ENCODE assay signal across 8 cellular contexts in the genomic region with DNA sequence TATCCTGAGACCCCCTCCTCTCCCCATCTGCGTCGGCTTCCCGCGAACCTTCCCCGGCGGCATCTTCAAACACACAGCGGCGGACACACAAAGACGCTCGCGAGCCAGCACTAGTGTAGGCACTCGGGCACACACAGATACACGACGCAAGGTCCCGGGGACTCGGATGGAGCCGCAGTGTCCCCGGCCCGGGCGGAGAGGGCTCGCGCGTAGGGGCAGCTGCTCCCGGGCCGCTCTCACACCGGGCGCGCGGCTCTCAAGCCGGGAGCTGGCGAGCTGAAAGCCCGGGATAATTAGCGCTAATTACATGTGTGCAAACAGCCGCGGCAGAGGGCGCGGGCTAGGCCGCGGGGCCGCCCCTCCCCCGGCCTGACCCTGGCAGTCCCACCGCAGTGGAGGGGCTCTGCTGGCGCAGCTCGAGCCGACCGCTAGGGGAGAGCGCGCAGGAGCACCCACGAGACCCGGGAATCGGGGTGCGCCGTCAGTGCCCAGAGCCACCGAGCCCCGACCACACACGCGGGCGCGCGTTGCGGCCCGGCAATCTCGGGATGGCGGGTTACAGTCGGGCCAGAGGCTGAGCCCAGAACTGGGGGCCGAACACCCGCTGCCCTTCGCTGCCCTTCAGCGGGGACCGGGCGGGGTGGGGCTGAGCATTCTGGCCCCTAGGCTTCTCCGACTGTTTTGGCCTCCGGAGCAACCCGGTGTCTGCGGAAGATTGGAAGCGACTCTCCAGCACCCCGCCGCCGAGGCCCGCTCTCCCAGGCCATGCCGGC.
DNase-seq lines count a peak whose midpoint lies in the region; ATAC-seq and TF ChIP-seq lines count a peak whose summit lies in the region.

No MANE protein-coding gene starts in this region.

- no peaks in the 10 kb centered on the region for H3K36me3 ChIP-seq in hepatocyte (replicated peaks; ENCODE audit: insufficient read depth, low read depth)
- H3K36me3 ChIP-seq in skeletal muscle tissue (ENCODE audit: control insufficient read depth in 3 of 3, insufficient read depth in 3 of 3, low read length in 3 of 3), result no peaks in the 10 kb centered on the region

- H3K4me1 Mint-ChIP-seq in activated naive CD8-positive, alpha-beta T cell treated with anti-CD3 and anti-CD28 coated beads, Interleukin-2, amount 10 ng/mL, durations not matched to agents 7 days and 5 days, result peaks cover 2% of the 10 kb centered on the region

- DNase-seq in DMS153 (lab: John Stamatoyannopoulos, UW) (peak; percentile 59), KBM-7 (peak; percentile 60), hepatocyte (ENCODE audit: low spot score) (peak; percentile 67)
- DNase-seq in activated naive CD8-positive, alpha-beta T cell treated with anti-CD3 and anti-CD28 coated beads, Interleukin-2, amount 10 ng/mL, durations not matched to agents 7 days and 5 days, result peak; percentile 47

- no peaks in the 10 kb centered on the region for H3K36me3 Mint-ChIP-seq in activated naive CD8-positive, alpha-beta T cell treated with anti-CD3 and anti-CD28 coated beads, Interleukin-2, amount 10 ng/mL, durations not matched to agents 7 days and 5 days

- H3K9me3 Mint-ChIP-seq in activated naive CD8-positive, alpha-beta T cell treated with anti-CD3 and anti-CD28 coated beads, Interleukin-2, amount 10 ng/mL, durations not matched to agents 7 days and 5 days, result no peaks in the 10 kb centered on the region

- ATAC-seq in activated naive CD8-positive, alpha-beta T cell treated with anti-CD3 and anti-CD28 coated beads, Interleukin-2, amount 10 ng/mL, durations not matched to agents 7 days and 5 days (ENCODE audit: low read depth), result no peak
- ATAC-seq in GM21717 (IDR thresholded peaks at IDR 0.05; ENCODE audit: unreplicated experiment) (no peak), HG03521 (IDR thresholded peaks at IDR 0.05; ENCODE audit: unreplicated experiment) (no peak), GM21515 (IDR thresholded peaks at IDR 0.05; ENCODE audit: unreplicated experiment) (no peak)

- peak; percentile 41 for TF ChIP-seq CTCF in hepatocyte (IDR thresholded peaks at IDR 0.05; ENCODE audit: poor library complexity)

- H2AFZ ChIP-seq in hepatocyte, result peak overlapping the region; percentile 81

- H3K27ac Mint-ChIP-seq in activated naive CD8-positive, alpha-beta T cell treated with anti-CD3 and anti-CD28 coated beads, Interleukin-2, amount 10 ng/mL, durations not matched to agents 7 days and 5 days, result peak overlapping the region; percentile 58

- H3K4me1 ChIP-seq in hepatocyte (ENCODE audit: insufficient read depth), result peaks cover 23% of the 10 kb centered on the region
- peaks cover 17 to 23% (median 20%) of the 10 kb centered on the region in 3 donors for H3K4me1 ChIP-seq in skeletal muscle tissue (ENCODE audit: control insufficient read depth in 3 of 3, insufficient read depth in 3 of 3, low read length in 3 of 3)

- peaks cover 68% of the 10 kb centered on the region for H3K27me3 Mint-ChIP-seq in activated naive CD8-positive, alpha-beta T cell treated with anti-CD3 and anti-CD28 coated beads, Interleukin-2, amount 10 ng/mL, durations not matched to agents 7 days and 5 days

- H3K9me2 ChIP-seq in hepatocyte (replicated peaks; ENCODE audit: insufficient read depth), result no peaks in the 10 kb centered on the region

- in situ Hi-C loops in KBM-7 (cut with MboI; ENCODE audit: low pct_unique_long_range_greater_than_20kb, low sequenced_read_pairs), result loop anchor here (25.0 kb wide), 2 partner anchors 272 to 522 kb away; a partner anchor contains a TSS

- no peaks in the 10 kb centered on the region for H4K20me1 ChIP-seq in hepatocyte (ENCODE audit: insufficient read depth, poor library complexity, severe bottlenecking)

- H3K4me2 ChIP-seq in hepatocyte, result peak overlapping the region; percentile 88

- H3K9ac ChIP-seq in skeletal muscle tissue (ENCODE audit: low read depth in 1 of 3, low read length in 3 of 3), result peak overlapping the region in 1 of 3 donors; percentile 57

- peaks cover 77% of the 10 kb centered on the region for H3K27me3 ChIP-seq in hepatocyte
- peaks cover 75 to 78% (median 77%) of the 10 kb centered on the region in 3 donors for H3K27me3 ChIP-seq in skeletal muscle tissue (ENCODE audit: control insufficient read depth in 3 of 3, insufficient read depth in 3 of 3, low read length in 3 of 3)

- 2% methylated on average over 69 of the region's 81 CpGs for WGBS in hepatocyte (ENCODE audit: low lambda C conversion rate, missing lambda C conversion rate)

- H3K27ac ChIP-seq in hepatocyte (peak overlapping the region; percentile 47), skeletal muscle tissue (ENCODE audit: low read depth, low read length) (no peak overlapping the region)

- no peak overlapping the region for H3K4me3 Mint-ChIP-seq in activated naive CD8-positive, alpha-beta T cell treated with anti-CD3 and anti-CD28 coated beads, Interleukin-2, amount 10 ng/mL, durations not matched to agents 7 days and 5 days

- H3K79me2 ChIP-seq in hepatocyte, result no peaks in the 10 kb centered on the region

- H3K9me3 ChIP-seq in hepatocyte (ENCODE audit: low read depth) (no peaks in the 10 kb centered on the region), skeletal muscle tissue (ENCODE audit: control insufficient read depth in 3 of 3, low read length in 3 of 3) (no peaks in the 10 kb centered on the region)

- H3K4me3 ChIP-seq in hepatocyte (peak overlapping the region; percentile 45), skeletal muscle tissue (ENCODE audit: low read length in 3 of 3) (peak overlapping the region; percentile 30 to 59 (median 58))

- POLR2A ChIA-PET in activated naive CD8-positive, alpha-beta T cell treated with anti-CD3 and anti-CD28 coated beads, Interleukin-2, amount 10 ng/mL, durations not matched to agents 7 days and 5 days (lab: Charles Lee), result interaction anchor here (1.2 kb wide), 1 partner anchor 272 kb away, joined by 4 read pairs; a partner anchor contains a TSS
